Comparison of ENCODE assay signal across 26 cellular contexts in genomic region chr18:61771861-61772260, GRCh38.
"Had no signal": no experiment of that assay in that cellular context is flagged by ENCODE, and none has a peak within 500 bp of the region (broad histone marks: within the 10 kb centered on the region; RNA-seq: fewer than 3 reads in every experiment).

No MANE protein-coding gene starts in this region.

- ATAC-seq: effector memory CD8-positive, alpha-beta T cell; left lobe of liver; mucosa of descending colon; natural killer cell treated with Interleukin-12 subunit alpha and Interleukin-12 subunit beta and Interleukin-15 and Interleukin-18, amount 100 ng/mL, for 72 hours; pancreas; right lobe of liver had no signal

- H3K27me3 ChIP-seq: esophagus squamous epithelium, pancreas, right lobe of liver, stomach, thyroid gland, vagina had no signal

- DNase-seq: cortex of kidney; effector memory CD8-positive, alpha-beta T cell; erythroblast; esophagus squamous epithelium; foreskin melanocyte; head of caudate nucleus; kidney; mucosa of descending colon; naive B cell; pancreas; retina; right lobe of liver; small intestine; stimulated activated CD4-positive, alpha-beta T cell treated with anti-CD3 and anti-CD28 coated beads, Interleukin-15, amount 100 ng/mL, for 24 hours; stimulated activated CD4-positive, alpha-beta T cell treated with anti-CD3 and anti-CD28 coated beads, Interleukin-2, amount 100 ng/mL, for 48 hours; stimulated activated naive CD4-positive, alpha-beta T cell; stomach; thyroid gland; trophoblast cell had no signal

- H3K4me1 Mint-ChIP-seq: memory B cell, naive B cell, neural crest cell had no signal

- H3K27me3 Mint-ChIP-seq: memory B cell, naive B cell had no signal

- H3K27ac Mint-ChIP-seq: effector memory CD8-positive, alpha-beta T cell; memory B cell; naive B cell; natural killer cell treated with Interleukin-12 subunit alpha and Interleukin-12 subunit beta and Interleukin-15 and Interleukin-18, amount 100 ng/mL, for 72 hours had no signal

- H3K36me3 ChIP-seq: esophagus squamous epithelium, neutrophil, pancreas, right lobe of liver, stomach, thyroid gland, vagina had no signal

- H3K27ac ChIP-seq: esophagus squamous epithelium, neutrophil, pancreas, right lobe of liver, stomach, thyroid gland, vagina had no signal

- H3K4me3 ChIP-seq: esophagus squamous epithelium, lung, mucosa of descending colon, pancreas, right lobe of liver, stomach, thyroid gland, vagina had no signal

- H3K36me3 Mint-ChIP-seq: memory B cell had no signal

- H3K4me1 ChIP-seq: esophagus squamous epithelium, pancreas, stomach, thyroid gland, vagina had no signal

- H3K4me3 Mint-ChIP-seq: effector memory CD8-positive, alpha-beta T cell; memory B cell; naive B cell; natural killer cell treated with Interleukin-12 subunit alpha and Interleukin-12 subunit beta and Interleukin-15 and Interleukin-18, amount 100 ng/mL, for 72 hours; neural crest cell had no signal

- H3K9me3 ChIP-seq: mucosa of descending colon, neutrophil, pancreas, right lobe of liver, thyroid gland, vagina had no signal
